In the genomic region with DNA sequence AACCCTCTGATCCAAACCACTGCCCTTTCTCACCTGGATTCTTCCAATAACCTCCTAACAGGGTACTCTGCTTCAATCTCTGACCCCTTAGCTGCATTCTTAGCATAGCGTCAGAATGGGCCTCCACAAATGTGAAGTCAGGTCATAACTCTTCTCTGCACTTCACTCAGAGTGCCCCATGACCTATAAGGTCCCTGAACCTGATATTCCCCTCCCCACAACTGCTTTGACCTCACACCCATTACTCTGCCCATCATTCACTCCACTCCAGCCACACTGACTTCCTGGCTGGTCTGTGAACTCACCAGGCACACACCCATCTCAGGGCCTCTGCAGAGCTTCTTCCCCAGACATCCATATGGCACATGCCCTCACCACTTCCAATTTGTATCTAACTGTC, we compare ENCODE assay signal across 9 cellular contexts.
"Had no signal": no experiment of that assay in that cellular context is flagged by ENCODE, and none has a peak within 500 bp of the region (broad histone marks: within the 10 kb centered on the region; RNA-seq: fewer than 3 reads in every experiment).

No MANE protein-coding gene starts in this region.

- H3K4me3 Mint-ChIP-seq: HFFc6 had no signal

- H3K9me3 Mint-ChIP-seq: HFFc6 had no signal

- H3K36me3 ChIP-seq: HAP-1 had no signal

- H3K27ac ChIP-seq: HL-60 had no signal

- H3K9me3 ChIP-seq: HAP-1 had no signal

- H3K4me3 ChIP-seq: HAP-1, K562 had no signal

- ATAC-seq: HCT116, K562 had no signal

- H3K27ac Mint-ChIP-seq: HFFc6 had no signal

- H3K4me1 ChIP-seq: HAP-1 had no signal

- DNase-seq: GOT3, H7, HFFc6, IMR-90, KG1 had no signal

- FAIRE-seq: K562 had no signal
